In the genomic region with DNA sequence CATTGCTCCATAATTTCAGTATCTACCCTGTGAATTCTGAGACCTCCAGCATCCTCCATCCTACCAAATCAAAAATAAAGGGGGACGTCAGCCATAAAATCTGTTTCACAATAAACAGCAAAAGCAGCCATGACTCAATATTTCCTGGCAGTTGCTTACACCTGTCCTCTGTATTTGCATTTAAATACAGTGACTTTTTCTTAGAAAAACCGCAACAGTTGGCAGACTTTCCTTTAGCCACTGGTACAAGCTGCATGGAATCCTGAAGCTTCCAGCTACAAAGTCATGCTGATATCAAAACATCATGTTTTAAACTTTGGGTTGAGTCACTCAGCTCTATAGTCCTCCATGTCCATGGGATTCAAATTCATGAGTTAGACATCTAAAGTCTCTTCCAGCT, we compare ENCODE assay signal across 11 cellular contexts.
A peak's percentile ranks its signal among the peaks of the same experiment; 100 is the strongest.
DNase-seq lines count a peak whose midpoint lies in the region; ATAC-seq and TF ChIP-seq lines count a peak whose summit lies in the region.
"Had no signal": no experiment of that assay in that cellular context is flagged by ENCODE, and none has a peak within 500 bp of the region (broad histone marks: within the 10 kb centered on the region; RNA-seq: fewer than 3 reads in every experiment).

No MANE protein-coding gene starts in this region.

- TF ChIP-seq CTCF in fibroblast of villous mesenchyme (IDR thresholded peaks at IDR 0.05; ENCODE audit: insufficient read depth, low read depth, low read length) = no peak

- H4K20me1 ChIP-seq in BLaER1 treated with 17β-estradiol and CSF1 and Interleukin-3, amounts not matched to agents 10 nM and 100 nM = no peaks in the 10 kb centered on the region

- H3K4me1 ChIP-seq in BLaER1 treated with 17β-estradiol and CSF1 and Interleukin-3, amounts not matched to agents 10 nM and 100 nM = peaks cover 0 to 20% (median 12%) of the 10 kb centered on the region in 10 experiments; a peak in 15 of 20 replicates
- H3K4me1 ChIP-seq: testis had no signal

- ATAC-seq in Right ventricle myocardium superior (ENCODE audit: poor library complexity) = no peak
- ATAC-seq in GM19324 (IDR thresholded peaks at IDR 0.05; ENCODE audit: low FRiP score, unreplicated experiment) = no peak
- ATAC-seq in GM18858 (IDR thresholded peaks at IDR 0.05; ENCODE audit: unreplicated experiment) = no peak

- H3K4me2 ChIP-seq in BLaER1 treated with 17β-estradiol and CSF1 and Interleukin-3, amounts not matched to agents 10 nM and 100 nM = peak overlapping the region in 8 of 11 experiments; percentile 1 to 40 (median 22); a peak in 10 of 22 replicates

- H3K27me3 ChIP-seq in BLaER1 treated with 17β-estradiol and CSF1 and Interleukin-3, amounts not matched to agents 10 nM and 100 nM = no peaks in the 10 kb centered on the region
- H3K27me3 ChIP-seq: testis had no signal

- H3K9ac ChIP-seq in BLaER1 treated with 17β-estradiol and CSF1 and Interleukin-3, amounts not matched to agents 10 nM and 100 nM = no peak overlapping the region

- H3K9me3 ChIP-seq in BLaER1 treated with 17β-estradiol and CSF1 and Interleukin-3, amounts not matched to agents 10 nM and 100 nM (replicated peaks in 1 of 11) = peaks cover 12 to 31% (median 14%) of the 10 kb centered on the region in 11 experiments; a peak in 20 of 22 replicates
- H3K9me3 ChIP-seq in KOPT-K1 (ENCODE audit: insufficient read depth, low read length, poor library complexity, severe bottlenecking) = peaks cover 72% of the 10 kb centered on the region
- H3K9me3 ChIP-seq: testis had no signal

- no peaks in the 10 kb centered on the region for H3K36me3 ChIP-seq in BLaER1 treated with 17β-estradiol and CSF1 and Interleukin-3, amounts not matched to agents 10 nM and 100 nM
- H3K36me3 ChIP-seq in KOPT-K1 (ENCODE audit: insufficient read depth, low read length) = no peaks in the 10 kb centered on the region

- no peak overlapping the region for H3K4me3 ChIP-seq in BLaER1 treated with 17β-estradiol and CSF1 and Interleukin-3, amounts not matched to agents 10 nM and 100 nM
- H3K4me3 ChIP-seq in fibroblast of villous mesenchyme (ENCODE audit: low read depth, low read length) = no peak overlapping the region
- H3K4me3 ChIP-seq: testis had no signal

- intact Hi-C loops in Right ventricle myocardium superior (cut with DNase I) = no loop called here

- DNase-seq in RPMI8226 = peak; percentile 54
- peak; percentile 6 for DNase-seq in fibroblast of villous mesenchyme (ENCODE audit: low read depth)
- no peak for DNase-seq in Right ventricle myocardium superior
- no peak for DNase-seq in NOMO-1 treated with dmso at 0.1 percent for 144 hours (lab: John Stamatoyannopoulos, UW; ENCODE audit: unreplicated experiment)
- DNase-seq: aorta, NCI-H1417, testis had no signal

- peak overlapping the region in 3 of 11 experiments; percentile 4 to 59 (median 25); a peak in 1 of 22 replicates for H3K27ac ChIP-seq in BLaER1 treated with 17β-estradiol and CSF1 and Interleukin-3, amounts not matched to agents 10 nM and 100 nM
- H3K27ac ChIP-seq in KOPT-K1 (ENCODE audit: low read depth, low read length, poor library complexity, severe bottlenecking) = peak overlapping the region; percentile 100
- H3K27ac ChIP-seq: testis had no signal

Comparison
In these comparisons a context has a peak if more than half of its experiments do, and no peak if none do; other contexts are left out.
1. DNase-seq: peak in RPMI8226 (single experiment) and fibroblast of villous mesenchyme (single experiment); none in Right ventricle myocardium superior (single experiment) and NOMO-1 treated with dmso at 0.1 percent for 144 hours (single experiment).